Comparison of ENCODE assay signal across 16 cellular contexts in the genomic region with DNA sequence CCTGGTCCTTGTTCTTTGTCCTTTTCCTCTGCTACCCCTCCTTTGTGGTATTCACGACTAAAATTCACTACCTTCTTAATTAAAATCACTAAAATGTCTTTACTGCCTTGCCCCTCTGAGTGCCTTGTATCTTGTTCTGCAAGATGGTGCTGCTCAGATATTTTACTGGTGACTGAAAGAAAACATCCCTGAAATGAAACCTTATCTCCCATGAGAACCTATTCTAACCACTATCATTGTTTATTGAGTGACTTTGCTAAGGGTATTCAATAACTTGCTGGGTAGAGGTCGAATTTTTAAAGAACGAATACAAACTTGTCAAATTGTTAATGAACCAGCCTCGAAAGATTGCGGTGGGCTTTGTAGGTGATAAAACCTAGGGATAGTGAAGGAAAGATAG. TPM values are rescaled to one million over a fixed set of nuclear protein-coding genes. Genes with fewer than 3 reads are reported as not detected.
DNase-seq lines count a peak whose midpoint lies in the region; ATAC-seq, FAIRE-seq and TF ChIP-seq lines count a peak whose summit lies in the region.
"Had no signal": no experiment of that assay in that cellular context is flagged by ENCODE, and none has a peak within 500 bp of the region (broad histone marks: within the 10 kb centered on the region; RNA-seq: fewer than 3 reads in every experiment).

No MANE protein-coding gene starts in this region.

- 0 out of 2 replicates have a peak, but pooled peaks cover 4% of the 10 kb centered on the region for H3K9me3 ChIP-seq in PC-9 (ENCODE audit: insufficient read depth, low read depth)
- H3K9me3 ChIP-seq: HAP-1, right atrium auricular region had no signal

- H4K20me1 ChIP-seq in PC-9 (ENCODE audit: insufficient read depth), result no peaks in the 10 kb centered on the region

- intact Hi-C loops in PC-9 (cut with micrococcal nuclease; ENCODE audit: unreplicated experiment), result no loop called here

- H3K4me1 ChIP-seq in PC-9 (replicated peaks; ENCODE audit: insufficient read depth), result peaks cover 26% of the 10 kb centered on the region
- H3K4me1 ChIP-seq: HAP-1 had no signal

- no peaks in the 10 kb centered on the region for H3K36me3 Mint-ChIP-seq in neural crest cell (ENCODE audit: low read depth)
- H3K36me3 Mint-ChIP-seq: CD4-positive, alpha-beta memory T cell had no signal

- H3K27me3 ChIP-seq in PC-9 (ENCODE audit: insufficient read depth, low read depth), result no peaks in the 10 kb centered on the region
- H3K27me3 ChIP-seq: right atrium auricular region had no signal

- H3K27ac Mint-ChIP-seq in neural crest cell (ENCODE audit: unreplicated experiment), result peak overlapping the region; percentile 1
- H3K27ac Mint-ChIP-seq: endodermal cell had no signal

- no peaks in the 10 kb centered on the region for H3K9me3 Mint-ChIP-seq in neural crest cell
- H3K9me3 Mint-ChIP-seq: endodermal cell had no signal

- H3F3A ChIP-seq in PC-9 (ENCODE audit: insufficient read depth, low read depth), result 0 out of 2 replicates have a peak, but pooled peaks cover 10% of the 10 kb centered on the region

- TF ChIP-seq CTCF in PC-9 (conservative IDR thresholded peaks at IDR 0.05), result no peak
- TF ChIP-seq CTCF in neural crest cell (conservative IDR thresholded peaks at IDR 0.05), result no peak
- TF ChIP-seq CTCF in D721Med (IDR thresholded peaks at IDR 0.05; ENCODE audit: insufficient read depth, missing control alignments), result no peak

- no peak overlapping the region for H3K4me3 ChIP-seq in PC-9
- H3K4me3 ChIP-seq: HAP-1, right atrium auricular region had no signal

- no peaks in the 10 kb centered on the region for H3K36me3 ChIP-seq in PC-9 (ENCODE audit: low read depth)
- H3K36me3 ChIP-seq: HAP-1, right atrium auricular region had no signal

- no peaks in the 10 kb centered on the region for H3K9me2 ChIP-seq in PC-9 (ENCODE audit: insufficient read depth)

- POLR2A ChIA-PET in PC-9 (lab: Charles Lee; ENCODE audit: unreplicated experiment), result no interaction called here

- no TSS peak for BruUV-seq in PC-9 (replicated peaks; lab: Mats Ljungman, UMichigan)

- peaks cover 46% of the 10 kb centered on the region for H3K4me1 Mint-ChIP-seq in neural crest cell

- peak overlapping the region; percentile 27 for H3K4me2 ChIP-seq in PC-9

- no peak overlapping the region for H3K4me3 Mint-ChIP-seq in neural crest cell
- H3K4me3 Mint-ChIP-seq: CD4-positive, alpha-beta memory T cell; endodermal cell had no signal

- ATAC-seq in GM18909 (IDR thresholded peaks at IDR 0.05; ENCODE audit: poor library complexity, unreplicated experiment) (peak; percentile 16), HG02759 (IDR thresholded peaks at IDR 0.05; ENCODE audit: unreplicated experiment) (peak; percentile 2), HG03097 (IDR thresholded peaks at IDR 0.05; ENCODE audit: low FRiP score, unreplicated experiment) (no peak)

- no peak for FAIRE-seq in D721Med (lab: Jason Lieb, UNC)
- FAIRE-seq: keratinocyte had no signal

- DNase-seq in PC-9 (peak in 1 of 2 experiments; percentile 49), neural crest cell (ENCODE audit: low read depth, low spot score) (no peak), MV-4-11 (lab: John Stamatoyannopoulos, UW) (no peak), D721Med (ENCODE audit: insufficient read length, low spot score) (no peak)
- DNase-seq: activated CD4-positive, CD25-positive, alpha-beta regulatory T cell; activated T-cell treated with anti-CD3 and anti-CD28 coated beads, Interleukin-2, amount 50 U/mL, for 48 hours; CD4-positive, alpha-beta memory T cell; endodermal cell; GDM1; NCI-H187 treated with DMSO at 0.1 percent for 48 hours had no signal

- peak overlapping the region; percentile 16; the same call in 1 of the 2 replicates for H3K27ac ChIP-seq in PC-9
- H3K27ac ChIP-seq: right atrium auricular region had no signal

- H2AFZ ChIP-seq in PC-9, result no peak overlapping the region

- CTCF ChIA-PET in PC-9 (lab: Charles Lee), result no interaction called here

- no peaks in the 10 kb centered on the region for H3K79me2 ChIP-seq in PC-9 (ENCODE audit: low read depth)

- no peaks in the 10 kb centered on the region for H3K27me3 Mint-ChIP-seq in neural crest cell (ENCODE audit: low read depth)

RNA-seq across cellular contexts. Expression of a gene that starts 52.8 kb away (rescaled TPM):
- total RNA-seq in PC-9 (2021), result 13.1 and 18.3 TPM in 2 replicates
- 125 and 134 TPM in 2 replicates for total RNA-seq in neural crest cell
